ENCODE assay signal across 1 cellular context in the genomic region with DNA sequence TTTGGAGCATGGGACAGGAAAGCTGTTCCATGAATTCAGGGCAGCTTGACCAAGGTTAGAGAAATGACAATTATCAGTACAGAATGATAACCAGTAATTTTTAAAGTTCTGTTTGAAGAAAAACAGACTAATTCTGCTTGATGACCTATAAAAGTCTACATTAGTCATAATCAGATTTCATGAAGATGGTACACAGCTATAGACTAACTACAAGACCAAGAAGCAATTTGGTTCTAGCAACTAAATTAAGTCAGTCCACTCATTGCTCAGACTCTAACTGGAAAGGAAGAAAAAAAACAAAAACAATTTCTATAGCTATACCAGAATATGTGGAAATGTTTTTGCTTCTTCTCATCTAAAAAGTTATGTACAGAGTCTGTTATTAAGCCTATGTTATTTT.
TF ChIP-seq lines count a peak whose summit lies in the region.

No MANE protein-coding gene starts in this region.

TF ChIP-seq in K562, 482 proteins besides CTCF, POLR2A, EP300 and RAD21 (continued from another document):
- TF ChIP-seq, protein P1, sequence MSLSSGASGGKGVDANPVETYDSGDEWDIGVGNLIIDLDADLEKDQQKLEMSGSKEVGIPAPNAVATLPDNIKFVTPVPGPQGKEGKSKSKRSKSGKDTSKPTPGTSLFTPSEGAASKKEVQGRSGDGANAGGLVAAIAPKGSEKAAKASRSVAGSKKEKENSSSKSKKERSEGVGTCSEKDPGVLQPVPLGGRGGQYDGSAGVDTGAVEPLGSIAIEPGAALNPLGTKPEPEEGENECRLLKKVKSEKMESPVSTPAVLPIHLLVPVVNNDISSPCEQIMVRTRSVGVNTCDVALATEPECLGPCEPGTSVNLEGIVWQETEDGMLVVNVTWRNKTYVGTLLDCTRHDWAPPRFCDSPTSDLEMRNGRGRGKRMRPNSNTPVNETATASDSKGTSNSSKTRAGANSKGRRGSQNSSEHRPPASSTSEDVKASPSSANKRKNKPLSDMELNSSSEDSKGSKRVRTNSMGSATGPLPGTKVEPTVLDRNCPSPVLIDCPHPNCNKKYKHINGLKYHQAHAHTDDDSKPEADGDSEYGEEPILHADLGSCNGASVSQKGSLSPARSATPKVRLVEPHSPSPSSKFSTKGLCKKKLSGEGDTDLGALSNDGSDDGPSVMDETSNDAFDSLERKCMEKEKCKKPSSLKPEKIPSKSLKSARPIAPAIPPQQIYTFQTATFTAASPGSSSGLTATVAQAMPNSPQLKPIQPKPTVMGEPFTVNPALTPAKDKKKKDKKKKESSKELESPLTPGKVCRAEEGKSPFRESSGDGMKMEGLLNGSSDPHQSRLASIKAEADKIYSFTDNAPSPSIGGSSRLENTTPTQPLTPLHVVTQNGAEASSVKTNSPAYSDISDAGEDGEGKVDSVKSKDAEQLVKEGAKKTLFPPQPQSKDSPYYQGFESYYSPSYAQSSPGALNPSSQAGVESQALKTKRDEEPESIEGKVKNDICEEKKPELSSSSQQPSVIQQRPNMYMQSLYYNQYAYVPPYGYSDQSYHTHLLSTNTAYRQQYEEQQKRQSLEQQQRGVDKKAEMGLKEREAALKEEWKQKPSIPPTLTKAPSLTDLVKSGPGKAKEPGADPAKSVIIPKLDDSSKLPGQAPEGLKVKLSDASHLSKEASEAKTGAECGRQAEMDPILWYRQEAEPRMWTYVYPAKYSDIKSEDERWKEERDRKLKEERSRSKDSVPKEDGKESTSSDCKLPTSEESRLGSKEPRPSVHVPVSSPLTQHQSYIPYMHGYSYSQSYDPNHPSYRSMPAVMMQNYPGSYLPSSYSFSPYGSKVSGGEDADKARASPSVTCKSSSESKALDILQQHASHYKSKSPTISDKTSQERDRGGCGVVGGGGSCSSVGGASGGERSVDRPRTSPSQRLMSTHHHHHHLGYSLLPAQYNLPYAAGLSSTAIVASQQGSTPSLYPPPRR (CRISPR knock-in tag; IDR thresholded peaks at IDR 0.05; ENCODE audit: borderline replicate concordance), result no peak
- no peak for TF ChIP-seq ZNF24 (IDR thresholded peaks at IDR 0.05)
- TF ChIP-seq, protein P2, sequence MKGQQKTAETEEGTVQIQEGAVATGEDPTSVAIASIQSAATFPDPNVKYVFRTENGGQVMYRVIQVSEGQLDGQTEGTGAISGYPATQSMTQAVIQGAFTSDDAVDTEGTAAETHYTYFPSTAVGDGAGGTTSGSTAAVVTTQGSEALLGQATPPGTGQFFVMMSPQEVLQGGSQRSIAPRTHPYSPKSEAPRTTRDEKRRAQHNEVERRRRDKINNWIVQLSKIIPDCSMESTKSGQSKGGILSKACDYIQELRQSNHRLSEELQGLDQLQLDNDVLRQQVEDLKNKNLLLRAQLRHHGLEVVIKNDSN (CRISPR knock-in tag; IDR thresholded peaks at IDR 0.05), result no peak
- TF ChIP-seq ZFP1 (CRISPR knock-in tag; IDR thresholded peaks at IDR 0.05), result no peak
- TF ChIP-seq TARDBP (IDR thresholded peaks at IDR 0.05), result no peak
- TF ChIP-seq ESRRA (IDR thresholded peaks at IDR 0.05; ENCODE audit: borderline replicate concordance, low read depth), result no peak
- TF ChIP-seq, protein P3, sequence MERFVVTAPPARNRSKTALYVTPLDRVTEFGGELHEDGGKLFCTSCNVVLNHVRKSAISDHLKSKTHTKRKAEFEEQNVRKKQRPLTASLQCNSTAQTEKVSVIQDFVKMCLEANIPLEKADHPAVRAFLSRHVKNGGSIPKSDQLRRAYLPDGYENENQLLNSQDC (CRISPR knock-in tag; IDR thresholded peaks at IDR 0.05), result no peak
- TF ChIP-seq POLR3A (IDR thresholded peaks at IDR 0.05; ENCODE audit: borderline replicate concordance, extremely low read depth, insufficient read depth, insufficient read length), result no peak
- TF ChIP-seq HMGN3 (IDR thresholded peaks at IDR 0.05; ENCODE audit: borderline replicate concordance, extremely low read depth, insufficient read length, low read depth, low read length), result no peak
- TF ChIP-seq, protein P4, sequence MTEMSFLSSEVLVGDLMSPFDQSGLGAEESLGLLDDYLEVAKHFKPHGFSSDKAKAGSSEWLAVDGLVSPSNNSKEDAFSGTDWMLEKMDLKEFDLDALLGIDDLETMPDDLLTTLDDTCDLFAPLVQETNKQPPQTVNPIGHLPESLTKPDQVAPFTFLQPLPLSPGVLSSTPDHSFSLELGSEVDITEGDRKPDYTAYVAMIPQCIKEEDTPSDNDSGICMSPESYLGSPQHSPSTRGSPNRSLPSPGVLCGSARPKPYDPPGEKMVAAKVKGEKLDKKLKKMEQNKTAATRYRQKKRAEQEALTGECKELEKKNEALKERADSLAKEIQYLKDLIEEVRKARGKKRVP (CRISPR knock-in tag; IDR thresholded peaks at IDR 0.05), result no peak
- TF ChIP-seq KDM4B (IDR thresholded peaks at IDR 0.05; ENCODE audit: borderline replicate concordance in 2 of 2, low read depth in 1 of 2), result no peak
- TF ChIP-seq ZNF41 (CRISPR knock-in tag; conservative IDR thresholded peaks at IDR 0.05), result no peak
TF ChIP-seq in K562: peak in this region for 0.
